ENCODE assay signal across 12 cellular contexts in genomic region chr15:76197703-76198455, GRCh38.
DNase-seq lines count a peak whose midpoint lies in the region; ATAC-seq, FAIRE-seq and TF ChIP-seq lines count a peak whose summit lies in the region.
"Had no signal": no experiment of that assay in that cellular context is flagged by ENCODE, and none has a peak within 500 bp of the region (broad histone marks: within the 10 kb centered on the region; RNA-seq: fewer than 3 reads in every experiment).

No MANE protein-coding gene starts in this region.

- FAIRE-seq in kidney (lab: Jason Lieb, UNC), result no peak

- H3K4me1 Mint-ChIP-seq in natural killer cell treated with Interleukin-12 subunit alpha and Interleukin-12 subunit beta and Interleukin-15 and Interleukin-18, amount 100 ng/mL, for 72 hours (ENCODE audit: low read depth in 2 of 2), result peaks cover 0 to 10% of the 10 kb centered on the region in 2 donors
- peaks cover 10 to 23% of the 10 kb centered on the region in 2 donors for H3K4me1 Mint-ChIP-seq in natural killer cell

- H3K9me3 ChIP-seq in WERI-Rb-1 (ENCODE audit: severe bottlenecking) (no peaks in the 10 kb centered on the region), kidney (ENCODE audit: control insufficient read depth in 1 of 2, low read length in 2 of 2) (no peaks in the 10 kb centered on the region)

- H3K4me1 ChIP-seq in kidney (ENCODE audit: control insufficient read depth in 1 of 2, insufficient read depth in 1 of 2, low read depth in 1 of 2, low read length in 2 of 2), result no peaks in the 10 kb centered on the region

- DNase-seq in natural killer cell treated with Interleukin-12 subunit alpha and Interleukin-12 subunit beta and Interleukin-15 and Interleukin-18, amount 100 ng/mL, for 72 hours (ENCODE audit: low spot score), result no peak
- no peak for DNase-seq in natural killer cell
- DNase-seq in WERI-Rb-1, result no peak
- DNase-seq in kidney, result peak; percentile 61
- no peak for DNase-seq in NOMO-1 treated with DMSO at 0.1 percent for 48 hours (lab: John Stamatoyannopoulos, UW; ENCODE audit: unreplicated experiment)
- no peak for DNase-seq in activated CD4-positive, alpha-beta T cell treated with anti-CD3 and anti-CD28 coated beads, Interleukin-2, amount 50 U/mL, for 48 hours
- no peak for DNase-seq in NCI-H146 treated with DMSO at 0.1 percent for 48 hours (lab: John Stamatoyannopoulos, UW; ENCODE audit: unreplicated experiment)
- DNase-seq: activated CD4-positive, alpha-beta T cell treated with anti-CD3 and anti-CD28 coated beads for 1 hour; effector memory CD4-positive, alpha-beta T cell; naive thymus-derived CD8-positive, alpha-beta T cell; stimulated activated naive B cell treated with anti-CD40 and anti-IgM and Interleukin-4, amounts not matched to agents 10 μg/mL and 1 μg/mL and 100 μg/mL, for 72 hours had no signal

- no peaks in the 10 kb centered on the region for H3K9me3 Mint-ChIP-seq in natural killer cell treated with Interleukin-12 subunit alpha and Interleukin-12 subunit beta and Interleukin-15 and Interleukin-18, amount 100 ng/mL, for 72 hours
- H3K9me3 Mint-ChIP-seq in natural killer cell, result no peaks in the 10 kb centered on the region
- H3K9me3 Mint-ChIP-seq: naive thymus-derived CD8-positive, alpha-beta T cell; stimulated activated naive B cell treated with anti-CD40 and anti-IgM and Interleukin-4, amounts not matched to agents 10 μg/mL and 1 μg/mL and 100 μg/mL, for 72 hours had no signal

- no peak overlapping the region for H3K4me3 ChIP-seq in WERI-Rb-1 (ENCODE audit: low read depth, low read length)
- H3K4me3 ChIP-seq in kidney (ENCODE audit: low read length in 2 of 2), result no peak overlapping the region

- no peaks in the 10 kb centered on the region for H3K27me3 Mint-ChIP-seq in natural killer cell treated with Interleukin-12 subunit alpha and Interleukin-12 subunit beta and Interleukin-15 and Interleukin-18, amount 100 ng/mL, for 72 hours
- H3K27me3 Mint-ChIP-seq in natural killer cell (ENCODE audit: low read depth in 2 of 2), result no peaks in the 10 kb centered on the region

- H3K36me3 ChIP-seq in WERI-Rb-1 (no peaks in the 10 kb centered on the region), kidney (ENCODE audit: control insufficient read depth in 1 of 2, insufficient read depth in 2 of 2, low read length in 2 of 2) (no peaks in the 10 kb centered on the region)

- peak overlapping the region; percentile 85; the same call in 1 of the 2 replicates for H3K27ac ChIP-seq in WERI-Rb-1
- no peak overlapping the region for H3K27ac ChIP-seq in kidney (ENCODE audit: low read depth in 2 of 2, low read length in 2 of 2)

- no peaks in the 10 kb centered on the region for H3K36me3 Mint-ChIP-seq in natural killer cell treated with Interleukin-12 subunit alpha and Interleukin-12 subunit beta and Interleukin-15 and Interleukin-18, amount 100 ng/mL, for 72 hours
- no peaks in the 10 kb centered on the region for H3K36me3 Mint-ChIP-seq in natural killer cell
- H3K36me3 Mint-ChIP-seq: naive thymus-derived CD8-positive, alpha-beta T cell had no signal

- intact Hi-C loops in natural killer cell (cut with micrococcal nuclease) (no loop called here), kidney (cut with DNase I) (loop anchor here (10.0 kb wide), 1 partner anchor 137 kb away; the partner anchor contains the start of gene ISL2)

- TF ChIP-seq CTCF in natural killer cell (IDR thresholded peaks at IDR 0.05) (no peak), WERI-Rb-1 (IDR thresholded peaks at IDR 0.05; ENCODE audit: low read depth, low read length) (no peak), kidney (IDR thresholded peaks at IDR 0.05; ENCODE audit: borderline replicate concordance, extremely low read depth, insufficient read depth) (no peak)

- H3K9ac ChIP-seq in kidney (ENCODE audit: low read length in 2 of 2), result no peak overlapping the region

- H3K4me3 Mint-ChIP-seq in natural killer cell treated with Interleukin-12 subunit alpha and Interleukin-12 subunit beta and Interleukin-15 and Interleukin-18, amount 100 ng/mL, for 72 hours, result no peak overlapping the region
- H3K4me3 Mint-ChIP-seq in natural killer cell, result no peak overlapping the region
- H3K4me3 Mint-ChIP-seq: naive thymus-derived CD8-positive, alpha-beta T cell; stimulated activated naive B cell treated with anti-CD40 and anti-IgM and Interleukin-4, amounts not matched to agents 10 μg/mL and 1 μg/mL and 100 μg/mL, for 72 hours had no signal

- H3K27me3 ChIP-seq in WERI-Rb-1 (ENCODE audit: insufficient read depth, low read depth, severe bottlenecking), result no peaks in the 10 kb centered on the region

- peak overlapping the region in 1 of 2 donors; percentile 31 for H3K27ac Mint-ChIP-seq in natural killer cell treated with Interleukin-12 subunit alpha and Interleukin-12 subunit beta and Interleukin-15 and Interleukin-18, amount 100 ng/mL, for 72 hours
- H3K27ac Mint-ChIP-seq in natural killer cell, result peak overlapping the region in 1 of 2 donors; percentile 35
- H3K27ac Mint-ChIP-seq: stimulated activated naive B cell treated with anti-CD40 and anti-IgM and Interleukin-4, amounts not matched to agents 10 μg/mL and 1 μg/mL and 100 μg/mL, for 72 hours had no signal

- ATAC-seq in natural killer cell treated with Interleukin-12 subunit alpha and Interleukin-12 subunit beta and Interleukin-15 and Interleukin-18, amount 100 ng/mL, for 72 hours, result peak; percentile 43 to 48
- ATAC-seq in natural killer cell (no peak), HG02970 (IDR thresholded peaks at IDR 0.05; ENCODE audit: low FRiP score, unreplicated experiment) (no peak)
- ATAC-seq: naive thymus-derived CD8-positive, alpha-beta T cell had no signal

Comparison
In these comparisons a context has a peak if more than half of its experiments do, and no peak if none do; other contexts are left out.
1. ATAC-seq: peak in natural killer cell treated with Interleukin-12 subunit alpha and Interleukin-12 subunit beta and Interleukin-15 and Interleukin-18, amount 100 ng/mL, for 72 hours (2 of 2); none in natural killer cell (0 of 3) and HG02970 (single experiment).